ENCODE assay signal across 25 cellular contexts in genomic region chr7:51286392-51286791, GRCh38. TPM values are rescaled to one million over a fixed set of nuclear protein-coding genes. Genes with fewer than 3 reads are reported as not detected.
DNase-seq lines count a peak whose midpoint lies in the region; FAIRE-seq and TF ChIP-seq lines count a peak whose summit lies in the region.
"Had no signal": no experiment of that assay in that cellular context is flagged by ENCODE, and none has a peak within 500 bp of the region (broad histone marks: within the 10 kb centered on the region; RNA-seq: fewer than 3 reads in every experiment).

No MANE protein-coding gene starts in this region.

- H3K4me1 ChIP-seq in astrocyte (ENCODE audit: insufficient read depth, low read length): no peaks in the 10 kb centered on the region
- H3K4me1 ChIP-seq: SJSA1 had no signal

- H3K4me2 ChIP-seq in astrocyte (ENCODE audit: low read length): no peak overlapping the region

- peaks cover 8% of the 10 kb centered on the region for H3K4me1 Mint-ChIP-seq in astrocyte (ENCODE audit: low read depth, unreplicated experiment)
- H3K4me1 Mint-ChIP-seq: CD4-positive, alpha-beta memory T cell had no signal

- no peaks in the 10 kb centered on the region for H4K20me1 ChIP-seq in astrocyte (ENCODE audit: insufficient read depth, low read length)

- no peaks in the 10 kb centered on the region for H3K36me3 ChIP-seq in astrocyte (ENCODE audit: insufficient read depth, low read length)
- H3K36me3 ChIP-seq: SJSA1 had no signal

- H3K27ac Mint-ChIP-seq in astrocyte (ENCODE audit: unreplicated experiment): no peak overlapping the region
- H3K27ac Mint-ChIP-seq: CD4-positive, alpha-beta memory T cell had no signal

- no peak overlapping the region for H3K4me3 ChIP-seq in astrocyte (ENCODE audit: insufficient read depth, low read depth, low read length)
- H3K4me3 ChIP-seq: SJSA1 had no signal

- no peaks in the 10 kb centered on the region for H3K79me2 ChIP-seq in astrocyte (ENCODE audit: insufficient read depth, low read length)

- H3K4me3 Mint-ChIP-seq in astrocyte (ENCODE audit: unreplicated experiment): no peak overlapping the region
- H3K4me3 Mint-ChIP-seq: CD4-positive, alpha-beta memory T cell had no signal

- peaks cover 1% of the 10 kb centered on the region for H3K27me3 Mint-ChIP-seq in astrocyte (ENCODE audit: low read depth, unreplicated experiment)

- FAIRE-seq in astrocyte (lab: Jason Lieb, UNC): peak; percentile 60
- FAIRE-seq in frontal cortex (lab: Jason Lieb, UNC): peak; percentile 26
- FAIRE-seq: GM12891, GM19239, H1 had no signal

- no peaks in the 10 kb centered on the region for H3K27me3 ChIP-seq in astrocyte (ENCODE audit: insufficient read depth, low read length)
- H3K27me3 ChIP-seq: SJSA1 had no signal

- peaks cover 2% of the 10 kb centered on the region for H3K9me3 Mint-ChIP-seq in astrocyte (ENCODE audit: unreplicated experiment)

- H3K27ac ChIP-seq in astrocyte (ENCODE audit: low read depth, low read length) (no peak overlapping the region), temporal lobe (ENCODE audit: low read depth, low read length) (peak overlapping the region; percentile 27)
- H3K27ac ChIP-seq: SJSA1 had no signal

- no peak overlapping the region for H3K9ac ChIP-seq in astrocyte (ENCODE audit: low read length)

- H2AFZ ChIP-seq in astrocyte (ENCODE audit: low read depth, low read length): no peak overlapping the region

- peaks cover 2% of the 10 kb centered on the region for H3K36me3 Mint-ChIP-seq in astrocyte (ENCODE audit: low read depth, unreplicated experiment)
- H3K36me3 Mint-ChIP-seq: CD4-positive, alpha-beta memory T cell had no signal

- no peaks in the 10 kb centered on the region for H3K9me3 ChIP-seq in astrocyte (ENCODE audit: insufficient read depth, low read depth, low read length)
- H3K9me3 ChIP-seq: SJSA1 had no signal

- no peak for TF ChIP-seq CTCF in astrocyte (IDR thresholded peaks at IDR 0.05; ENCODE audit: insufficient read depth, low read depth, low read length)

- DNase-seq in NAMALWA (ENCODE audit: low spot score): peak; percentile 72
- DNase-seq in astrocyte (ENCODE audit: low read depth): no peak
- no peak for DNase-seq in frontal cortex (ENCODE audit: low spot score in 2 of 2)
- DNase-seq in SIG-M5 treated with dmso at 0.1 percent for 504 hours (lab: John Stamatoyannopoulos, UW; ENCODE audit: unreplicated experiment): no peak
- no peak for DNase-seq in HT-29 (ENCODE audit: low spot score)
- DNase-seq in dermis blood vessel endothelial cell: no peak
- DNase-seq: C1 segment of cervical spinal cord; CD4-positive, alpha-beta memory T cell; COR-L47; DMS79 treated with DMSO at 0.1 percent for 48 hours; GF-D8; HCEC 1CT; Karpas-422; MV-4-11; NCI-H1105 treated with DMSO at 0.1 percent for 48 hours; NCI-H146; NCI-H1930; NCI-H2107; NCI-H526 treated with DMSO at 0.1 percent for 48 hours had no signal

RNA-seq across cellular contexts. Expression of gene COBL, which starts 30.2 kb away (rescaled TPM):
- total RNA-seq in astrocyte (3.6 and 6.4 TPM in 2 replicates), frontal cortex (2.4 TPM), temporal lobe (9.8 TPM), dermis blood vessel endothelial cell (under 0.01 TPM in 1 of 2 replicates, not detected in the other)
- 7.6 and 8.6 TPM in 2 replicates for total RNA-seq in HT-29 (2014; rRNA removed; shearing (Covaris generic))
- total RNA-seq: A673; CD4-positive, alpha-beta memory T cell; SJSA1 had no signal
